ENCODE assay signal across 9 cellular contexts in the genomic region with DNA sequence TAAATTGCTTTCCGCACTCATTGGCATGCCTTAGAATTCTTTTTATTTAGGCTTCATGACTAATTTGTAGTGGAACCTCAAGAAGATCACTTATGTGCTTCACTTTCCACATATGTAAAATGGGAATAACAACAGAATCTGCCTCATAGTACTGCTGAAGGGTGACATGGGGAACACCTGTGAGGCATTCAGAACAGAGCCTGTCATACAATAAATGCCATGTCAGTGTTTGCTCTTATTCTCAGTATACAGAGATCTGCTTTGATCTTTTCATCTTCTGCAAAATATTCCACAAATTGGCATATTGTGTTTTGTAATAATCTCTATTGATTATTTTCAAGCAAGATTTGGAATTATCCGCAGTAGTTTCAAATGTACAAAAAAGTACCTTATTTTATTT.
"Had no signal": no experiment of that assay in that cellular context is flagged by ENCODE, and none has a peak within 500 bp of the region (broad histone marks: within the 10 kb centered on the region; RNA-seq: fewer than 3 reads in every experiment).

No MANE protein-coding gene starts in this region.

- H2AFZ ChIP-seq: GM23248 had no signal

- H3K36me3 ChIP-seq: HAP-1 had no signal

- H3K27ac ChIP-seq: GM23248, HL-60 had no signal

- ATAC-seq: HCT116, K562 had no signal

- H3K4me1 ChIP-seq: HAP-1 had no signal

- FAIRE-seq: K562 had no signal

- H3K4me3 ChIP-seq: GM23248, HAP-1, K562 had no signal

- H3K9me3 ChIP-seq: HAP-1 had no signal

- DNase-seq: GM23248, GOT3, H7, HFFc6, IMR-90 had no signal

- H3K9ac ChIP-seq: GM23248 had no signal
